8 cellular contexts compared by ENCODE assay signal in the genomic region with DNA sequence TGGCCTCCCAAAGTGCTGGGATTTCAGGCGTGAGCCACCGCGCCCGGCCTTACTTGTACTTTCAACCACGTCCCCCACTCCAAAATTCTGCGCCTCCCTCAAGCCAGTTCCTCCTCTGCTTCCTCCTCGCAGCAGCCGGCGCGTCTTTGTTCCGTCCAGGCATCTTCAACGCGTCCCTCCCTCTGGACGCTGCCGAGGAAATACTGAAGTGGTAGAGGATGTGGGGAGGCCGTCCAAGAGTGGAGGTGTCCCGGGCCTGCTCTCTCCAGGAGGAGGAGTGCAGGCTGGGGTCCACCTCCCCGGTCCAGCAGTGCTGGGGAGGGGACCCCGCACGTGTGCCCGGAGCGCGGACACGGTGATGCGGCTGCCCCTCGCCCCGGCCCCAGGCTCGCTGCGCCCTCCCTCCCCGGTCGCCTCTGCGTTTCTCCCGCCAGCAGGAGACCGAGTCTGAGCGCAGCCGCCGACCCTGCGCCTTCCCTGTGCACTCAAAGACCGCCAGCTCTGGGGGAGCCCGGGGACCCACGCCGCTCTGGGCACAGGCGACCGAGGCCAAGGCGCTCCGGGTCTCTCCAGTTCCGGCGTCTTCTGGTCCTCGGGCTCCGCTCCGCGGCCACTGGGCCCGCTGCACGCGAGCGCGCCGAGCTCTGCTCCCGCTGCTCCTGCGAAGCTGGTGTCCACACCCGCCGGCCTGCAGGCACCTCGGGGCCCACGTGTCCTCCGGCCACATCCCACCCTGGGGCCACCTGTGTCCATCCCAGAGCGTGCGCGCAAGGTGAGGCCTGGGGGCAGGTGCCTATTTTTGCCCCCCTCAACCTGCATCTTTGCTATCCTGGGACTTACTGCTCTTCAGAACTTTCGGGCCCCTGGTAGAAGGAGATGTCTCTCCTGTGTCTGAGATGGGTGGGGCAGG. TPM values are rescaled to one million over a fixed set of nuclear protein-coding genes. Genes with fewer than 3 reads are reported as not detected.
DNase-seq lines count a peak whose midpoint lies in the region; ATAC-seq and TF ChIP-seq lines count a peak whose summit lies in the region.

No MANE protein-coding gene starts in this region.

- H3K9me3 Mint-ChIP-seq in stimulated activated effector memory CD8-positive, alpha-beta T cell treated with anti-CD3 and anti-CD28 coated beads, Interleukin-12 subunit alpha, Interleukin-12 subunit beta, amount 100 ng/mL, for 72 hours, result no peaks in the 10 kb centered on the region

- TF ChIP-seq CTCF in GM12874 (IDR thresholded peaks at IDR 0.05; ENCODE audit: insufficient read depth, low read depth, low read length), result peak; percentile 75

- H3K36me3 Mint-ChIP-seq in stimulated activated effector memory CD8-positive, alpha-beta T cell treated with anti-CD3 and anti-CD28 coated beads, Interleukin-12 subunit alpha, Interleukin-12 subunit beta, amount 100 ng/mL, for 72 hours, result peaks cover 7% of the 10 kb centered on the region

- no peak for TF ChIP-seq POLR2A in erythroblast (IDR thresholded peaks at IDR 0.05; ENCODE audit: low read length)

- peaks cover 10% of the 10 kb centered on the region for H3K4me1 Mint-ChIP-seq in stimulated activated effector memory CD8-positive, alpha-beta T cell treated with anti-CD3 and anti-CD28 coated beads, Interleukin-12 subunit alpha, Interleukin-12 subunit beta, amount 100 ng/mL, for 72 hours

- ATAC-seq in stimulated activated effector memory CD8-positive, alpha-beta T cell treated with anti-CD3 and anti-CD28 coated beads, Interleukin-12 subunit alpha, Interleukin-12 subunit beta, amount 100 ng/mL, for 72 hours, result peak; percentile 97
- no peak for ATAC-seq in HG02571 (IDR thresholded peaks at IDR 0.05; ENCODE audit: unreplicated experiment)

- DNase-seq in NCI-H2171 treated with DMSO at 0.1 percent for 48 hours (lab: John Stamatoyannopoulos, UW), result peak; percentile 66
- DNase-seq in activated CD8-positive, alpha-beta memory T cell treated with anti-CD3 and anti-CD28 coated beads for 24 hours, result peak; percentile 82
- peak; percentile 14 to 24 for DNase-seq in erythroblast (lab: John Stamatoyannopoulos, UW)
- peak; percentile 43 for DNase-seq in myocyte (ENCODE audit: low read depth)
- DNase-seq in stimulated activated effector memory CD8-positive, alpha-beta T cell treated with anti-CD3 and anti-CD28 coated beads, Interleukin-12 subunit alpha, Interleukin-12 subunit beta, amount 100 ng/mL, for 72 hours (ENCODE audit: low spot score in 2 of 2), result peak; percentile 56 to 79
- DNase-seq in SKM-1 (lab: John Stamatoyannopoulos, UW; ENCODE audit: unreplicated experiment), result no peak

- peak overlapping the region; percentile 79 for H3K4me3 Mint-ChIP-seq in stimulated activated effector memory CD8-positive, alpha-beta T cell treated with anti-CD3 and anti-CD28 coated beads, Interleukin-12 subunit alpha, Interleukin-12 subunit beta, amount 100 ng/mL, for 72 hours

- no peak overlapping the region for H3K27ac Mint-ChIP-seq in stimulated activated effector memory CD8-positive, alpha-beta T cell treated with anti-CD3 and anti-CD28 coated beads, Interleukin-12 subunit alpha, Interleukin-12 subunit beta, amount 100 ng/mL, for 72 hours

RNA-seq across cellular contexts. Expression of gene OSBPL7, which starts 31.7 kb away (rescaled TPM):
- 18.6 and 32.1 TPM in 2 replicates for total RNA-seq in myocyte
- 12.3 TPM for polyA plus RNA-seq in myocyte (2012)

RNA-seq across cellular contexts. Expression of gene MRPL10, which starts 41.5 kb away (rescaled TPM):
- 53.4 and 53.6 TPM in 2 replicates for total RNA-seq in myocyte
- polyA plus RNA-seq in myocyte (2012), result 49.9 TPM

RNA-seq across cellular contexts. Expression of gene LRRC46, which starts 41.6 kb away (rescaled TPM):
- 0.05 and 0.21 TPM in 2 replicates for total RNA-seq in myocyte
- 1.2 TPM for polyA plus RNA-seq in myocyte (2012)

RNA-seq across cellular contexts. Expression of gene SCRN2, which starts 51.2 kb away (rescaled TPM):
- total RNA-seq in myocyte, result 111 and 158 TPM in 2 replicates
- polyA plus RNA-seq in myocyte (2012), result 85.2 TPM

RNA-seq across cellular contexts. Expression of gene TBX21, which starts 56.8 kb away (rescaled TPM):
- not detected in 2 replicates for total RNA-seq in myocyte
- not detected for polyA plus RNA-seq in myocyte (2012)
